17 cellular contexts compared by ENCODE assay signal in genomic region chr20:59008715-59009336, GRCh38. TPM values are rescaled to one million over a fixed set of nuclear protein-coding genes. Genes with fewer than 3 reads are reported as not detected.
A peak's percentile ranks its signal among the peaks of the same experiment; 100 is the strongest.
DNase-seq lines count a peak whose midpoint lies in the region; ATAC-seq and TF ChIP-seq lines count a peak whose summit lies in the region.
"Had no signal": no experiment of that assay in that cellular context is flagged by ENCODE, and none has a peak within 500 bp of the region (broad histone marks: within the 10 kb centered on the region; RNA-seq: fewer than 3 reads in every experiment).

No MANE protein-coding gene starts in this region.

- H3K4me3 Mint-ChIP-seq in glutamatergic neuron (ENCODE audit: unreplicated experiment) = no peak overlapping the region

- H3K4me3 ChIP-seq in neuronal stem cell (ENCODE audit: low read length in 2 of 2) (no peak overlapping the region), upper lobe of left lung (no peak overlapping the region)
- H3K4me3 ChIP-seq: hepatocyte, MG63 had no signal

- no peak overlapping the region for H3K9ac ChIP-seq in neuronal stem cell (ENCODE audit: low read depth, low read length, poor library complexity)

- H3K9me3 Mint-ChIP-seq in glutamatergic neuron (ENCODE audit: unreplicated experiment) = no peaks in the 10 kb centered on the region

- no peaks in the 10 kb centered on the region for H3K36me3 Mint-ChIP-seq in glutamatergic neuron (ENCODE audit: unreplicated experiment)

- H3K36me3 ChIP-seq in neuronal stem cell (replicated peaks in 1 of 2; ENCODE audit: control insufficient read depth in 2 of 2, insufficient read depth in 2 of 2, low read length in 2 of 2) = no peaks in the 10 kb centered on the region
- H3K36me3 ChIP-seq in upper lobe of left lung = peaks cover 0 to 3% (median 0%) of the 10 kb centered on the region in 4 donors

- TF ChIP-seq POLR2A in upper lobe of left lung (IDR thresholded peaks at IDR 0.05) = no peak

- no peak for TF ChIP-seq EP300 in upper lobe of left lung (IDR thresholded peaks at IDR 0.05)

- H2BK12ac ChIP-seq in neuronal stem cell (ENCODE audit: low read length) = no peak overlapping the region

- TF ChIP-seq CTCF in glutamatergic neuron (IDR thresholded peaks at IDR 0.05; ENCODE audit: partially characterized antibody, unreplicated experiment) = no peak
- TF ChIP-seq CTCF in upper lobe of left lung (IDR thresholded peaks at IDR 0.05) = no peak

- H3K79me1 ChIP-seq in neuronal stem cell (ENCODE audit: low read depth, low read length) = peaks cover 5% of the 10 kb centered on the region

- H3K18ac ChIP-seq in neuronal stem cell (ENCODE audit: low read length) = no peak overlapping the region

- peaks cover 12% of the 10 kb centered on the region in 2 donors for H3K4me1 ChIP-seq in neuronal stem cell (ENCODE audit: control insufficient read depth in 2 of 2, insufficient read depth in 1 of 2, low read depth in 1 of 2, low read length in 2 of 2)
- H3K4me1 ChIP-seq in upper lobe of left lung = peaks cover 47 to 57% (median 52%) of the 10 kb centered on the region in 4 donors

- no peaks in the 10 kb centered on the region for H3K9me3 ChIP-seq in neuronal stem cell (replicated peaks in 1 of 2; ENCODE audit: control insufficient read depth in 2 of 2, insufficient read depth in 1 of 2, low read depth in 1 of 2, low read length in 2 of 2)
- H3K9me3 ChIP-seq in upper lobe of left lung = no peaks in the 10 kb centered on the region
- H3K9me3 ChIP-seq: MG63 had no signal

- DNase-seq in activated CD4-positive, alpha-beta T cell treated with anti-CD3 and anti-CD28 coated beads for 48 hours = peak; percentile 0
- no peak for DNase-seq in activated CD4-positive, alpha-beta T cell treated with anti-CD3 and anti-CD28 coated beads for 4 hours
- DNase-seq in glutamatergic neuron = peak; percentile 2
- no peak for DNase-seq in neuronal stem cell (ENCODE audit: low spot score)
- DNase-seq in upper lobe of left lung = peak in 1 of 2 donors; percentile 18
- no peak for DNase-seq in activated T-cell treated with anti-CD3 and anti-CD28 coated beads for 4 hours
- DNase-seq in germinal center (ENCODE audit: low spot score) = no peak
- DNase-seq: activated CD4-positive, alpha-beta T cell treated with anti-CD3 and anti-CD28 coated beads for 36 hours; activated naive CD4-positive, alpha-beta T cell treated with anti-CD3 and anti-CD28 coated beads, Interleukin-2, amount 50 U/mL, for 16 hours; activated T-cell treated with anti-CD3 and anti-CD28 coated beads, Interleukin-2, amount 50 U/mL, for 1 hour; MG63; NCI-H1694 had no signal

- peak overlapping the region; percentile 15 for H2AFZ ChIP-seq in neuronal stem cell (ENCODE audit: low read length)
- H2AFZ ChIP-seq: hepatocyte had no signal

- H4K91ac ChIP-seq in neuronal stem cell (ENCODE audit: low read depth, low read length, poor library complexity) = no peak overlapping the region

- H2BK15ac ChIP-seq in neuronal stem cell (ENCODE audit: low read length) = no peak overlapping the region

- H3K4ac ChIP-seq in neuronal stem cell (ENCODE audit: low read length) = no peak overlapping the region

- no CpG with 5 or more reads among the region's 8 CpGs for WGBS in neuronal stem cell (ENCODE audit: extremely low coverage in 2 of 2, insufficient read length in 2 of 2, insufficient replicate concordance in 1 of 2), 2 donors
- WGBS in upper lobe of left lung, 2 donors = 76 to 81% methylated on average over 4 to 8 of the region's 8 CpGs

- H4K8ac ChIP-seq in neuronal stem cell (ENCODE audit: low read depth, low read length) = no peak overlapping the region

- no peak overlapping the region for H3K14ac ChIP-seq in neuronal stem cell (ENCODE audit: low read length)

- H2AK5ac ChIP-seq in neuronal stem cell (ENCODE audit: low read depth, low read length) = peak overlapping the region; percentile 64

- H3K27me3 Mint-ChIP-seq in glutamatergic neuron (ENCODE audit: unreplicated experiment) = peaks cover 9% of the 10 kb centered on the region
- H3K27me3 Mint-ChIP-seq: activated CD4-positive, alpha-beta T cell treated with anti-CD3 and anti-CD28 coated beads for 36 hours had no signal

- H3K27ac ChIP-seq in neuronal stem cell (replicated peaks; ENCODE audit: low read length) (no peak overlapping the region), upper lobe of left lung (peak overlapping the region; percentile 86 to 95 (median 92))
- H3K27ac ChIP-seq: 22Rv1, hepatocyte had no signal

- no peaks in the 10 kb centered on the region for H3K4me1 Mint-ChIP-seq in glutamatergic neuron (ENCODE audit: low read depth, unreplicated experiment)

- H3K27me3 ChIP-seq in neuronal stem cell (ENCODE audit: control insufficient read depth in 3 of 3, insufficient read depth in 3 of 3, low read depth in 1 of 3, low read length in 3 of 3) (no peaks in the 10 kb centered on the region), upper lobe of left lung (no peaks in the 10 kb centered on the region)
- H3K27me3 ChIP-seq: hepatocyte, MG63 had no signal

- H3K27ac Mint-ChIP-seq in glutamatergic neuron (ENCODE audit: unreplicated experiment) = no peak overlapping the region
- H3K27ac Mint-ChIP-seq: activated CD4-positive, alpha-beta T cell treated with anti-CD3 and anti-CD28 coated beads for 36 hours had no signal

- no peak overlapping the region for H3K23ac ChIP-seq in neuronal stem cell (ENCODE audit: low read depth, low read length, poor library complexity)

- ATAC-seq in upper lobe of left lung (ENCODE audit: low FRiP score in 2 of 2) (no peak), HG03139 (IDR thresholded peaks at IDR 0.05; ENCODE audit: unreplicated experiment) (no peak)
- ATAC-seq: activated CD4-positive, alpha-beta T cell treated with anti-CD3 and anti-CD28 coated beads for 36 hours had no signal

- H2BK5ac ChIP-seq in neuronal stem cell (ENCODE audit: low read length) = no peak overlapping the region

- H3K4me2 ChIP-seq in neuronal stem cell (ENCODE audit: insufficient read depth, low read length, poor library complexity, severe bottlenecking) = no peak overlapping the region
- H3K4me2 ChIP-seq: hepatocyte had no signal

- H2BK120ac ChIP-seq in neuronal stem cell (ENCODE audit: low read depth, low read length) = no peak overlapping the region

RNA-seq across cellular contexts. Expression of gene CTSZ, which starts 1.8 kb away (rescaled TPM):
- 13.1 TPM for total RNA-seq in glutamatergic neuron (ENCODE audit: unreplicated experiment)
- polyA plus RNA-seq in neuronal stem cell (2013, experiment 1 of 2) = 32.2 TPM
- 31.5 TPM for polyA plus RNA-seq in neuronal stem cell (2013, experiment 2 of 2)
- total RNA-seq in upper lobe of left lung = 100 to 1,000 TPM; 196 to 503 (median 397) TPM

RNA-seq across cellular contexts. Expression of gene TUBB1, which starts 10.4 kb away (rescaled TPM):
- total RNA-seq in glutamatergic neuron (ENCODE audit: unreplicated experiment) (not detected), upper lobe of left lung (1 to 10 TPM; 1.5 to 9.3 (median 2.6) TPM)
- not detected for polyA plus RNA-seq in neuronal stem cell (2013, experiment 1 of 2)
- polyA plus RNA-seq in neuronal stem cell (2013, experiment 2 of 2) = not detected
- total RNA-seq: activated CD4-positive, alpha-beta T cell treated with anti-CD3 and anti-CD28 coated beads for 36 hours; renal cortical epithelial cell had no signal
- polyA plus RNA-seq: neural cell had no signal

RNA-seq across cellular contexts. Expression of gene ATP5F1E, which starts 23.3 kb away (rescaled TPM):
- total RNA-seq in glutamatergic neuron (ENCODE audit: unreplicated experiment) (53.5 TPM), upper lobe of left lung (10 to 100 TPM; 18.9 to 75.0 (median 32.3) TPM)
- 74.0 TPM for polyA plus RNA-seq in neuronal stem cell (2013, experiment 1 of 2)
- polyA plus RNA-seq in neuronal stem cell (2013, experiment 2 of 2) = 75.8 TPM

RNA-seq across cellular contexts. Expression of gene NELFCD, which starts 27.8 kb away (rescaled TPM):
- 112 TPM for total RNA-seq in glutamatergic neuron (ENCODE audit: unreplicated experiment)
- 55.6 TPM for polyA plus RNA-seq in neuronal stem cell (2013, experiment 1 of 2)
- polyA plus RNA-seq in neuronal stem cell (2013, experiment 2 of 2) = 57.2 TPM
- 10 to 100 TPM; 42.3 to 99.5 (median 48.7) TPM for total RNA-seq in upper lobe of left lung

RNA-seq across cellular contexts. Expression of gene PRELID3B, which starts 33.8 kb away (rescaled TPM):
- total RNA-seq in glutamatergic neuron (ENCODE audit: unreplicated experiment) = 65.5 TPM
- 21.2 TPM for polyA plus RNA-seq in neuronal stem cell (2013, experiment 1 of 2)
- polyA plus RNA-seq in neuronal stem cell (2013, experiment 2 of 2) = 21.3 TPM
- total RNA-seq in upper lobe of left lung = 10 to 100 TPM in 5 of 6 donors, 1 to 10 TPM in 1; 5.2 to 77.1 (median 46.0) TPM

Comparison
In these comparisons a context has a peak if more than half of its experiments do, and no peak if none do; other contexts are left out.
1. DNase-seq: peak in activated CD4-positive, alpha-beta T cell treated with anti-CD3 and anti-CD28 coated beads for 48 hours (single experiment) and glutamatergic neuron (single experiment); none in activated CD4-positive, alpha-beta T cell treated with anti-CD3 and anti-CD28 coated beads for 4 hours (0 of 2), neuronal stem cell (single experiment), activated T-cell treated with anti-CD3 and anti-CD28 coated beads for 4 hours (single experiment) and germinal center (single experiment).
2. RNA of gene CTSZ, which starts 1.8 kb away (total RNA-seq): 196 to 503 TPM in upper lobe of left lung; 13.1 TPM in glutamatergic neuron (single experiment); every median in the first group is over 10 times any median in the second.